Comparison of ENCODE assay signal across 13 cellular contexts in genomic region chr14:55212611-55213010, GRCh38. TPM values are rescaled to one million over a fixed set of nuclear protein-coding genes. Genes with fewer than 3 reads are reported as not detected.
DNase-seq lines count a peak whose midpoint lies in the region; ATAC-seq and TF ChIP-seq lines count a peak whose summit lies in the region.
"Had no signal": no experiment of that assay in that cellular context is flagged by ENCODE, and none has a peak within 500 bp of the region (broad histone marks: within the 10 kb centered on the region; RNA-seq: fewer than 3 reads in every experiment).

No MANE protein-coding gene starts in this region.

- POLR2A ChIA-PET in SK-N-SH (lab: Yijun Ruan, JAX), result no interaction called here
- POLR2A ChIA-PET in CD4-positive, alpha-beta T cell (lab: Charles Lee), result interaction anchor here (1.0 to 1.5 kb wide), 2 partner anchors 58 to 161 kb away, joined by 3 read pairs; partner anchors contain the start of gene MAPK1IP1L

- no peaks in the 10 kb centered on the region for H3F3A ChIP-seq in SK-N-SH (replicated peaks; ENCODE audit: insufficient read depth)

- TF ChIP-seq CTCF in SK-N-SH (IDR thresholded peaks at IDR 0.05) (no peak), type B pancreatic cell (conservative IDR thresholded peaks at IDR 0.05) (no peak), GM20000 (IDR thresholded peaks at IDR 0.05; ENCODE audit: extremely low read depth, missing control alignments) (no peak)
- no peak for TF ChIP-seq CTCF in CD4-positive, alpha-beta T cell (IDR thresholded peaks at IDR 0.05)

- H3K9me3 Mint-ChIP-seq in activated T-helper 17 cell treated with anti-CD3 and anti-CD28 coated beads, Interleukin-2, amount 50 U/mL, for 72 hours, result no peaks in the 10 kb centered on the region
- H3K9me3 Mint-ChIP-seq in type B pancreatic cell, result no peaks in the 10 kb centered on the region
- H3K9me3 Mint-ChIP-seq in CD4-positive, alpha-beta T cell, result no peaks in the 10 kb centered on the region
- H3K9me3 Mint-ChIP-seq: central memory CD8-positive, alpha-beta T cell; T-cell had no signal

- no peaks in the 10 kb centered on the region for H3K27me3 ChIP-seq in SK-N-SH (ENCODE audit: insufficient read depth)
- H3K27me3 ChIP-seq in CD4-positive, alpha-beta T cell (ENCODE audit: control insufficient read depth, insufficient read depth, low read length), result no peaks in the 10 kb centered on the region
- H3K27me3 ChIP-seq: suprapubic skin had no signal

- H3K9me2 ChIP-seq in SK-N-SH, result no peaks in the 10 kb centered on the region

- no peaks in the 10 kb centered on the region for H3K9me3 ChIP-seq in SK-N-SH
- no peaks in the 10 kb centered on the region for H3K9me3 ChIP-seq in CD4-positive, alpha-beta T cell (ENCODE audit: control insufficient read depth, low read length)
- H3K9me3 ChIP-seq: suprapubic skin had no signal

- ATAC-seq in SK-N-SH treated with all-trans-retinoic acid at 6 μM for 48 hours, result no peak
- no peak for ATAC-seq in activated T-helper 17 cell treated with anti-CD3 and anti-CD28 coated beads, Interleukin-2, amount 50 U/mL, for 72 hours (replicated peaks)
- ATAC-seq in CD4-positive, alpha-beta T cell (ENCODE audit: poor library complexity), result no peak

- H2AFZ ChIP-seq in SK-N-SH (ENCODE audit: low read depth), result peak overlapping the region; percentile 81; the same call in 1 of the 2 replicates

- intact Hi-C loops in CD4-positive, alpha-beta T cell (cut with DNase I, micrococcal nuclease), result loop anchor here (1.0 to 10.0 kb wide), 5 partner anchors 142 to 1262 kb away; no protein-coding TSS in a partner anchor

- H3K27me3 Mint-ChIP-seq in activated T-helper 17 cell treated with anti-CD3 and anti-CD28 coated beads, Interleukin-2, amount 50 U/mL, for 72 hours, result no peaks in the 10 kb centered on the region
- no peaks in the 10 kb centered on the region for H3K27me3 Mint-ChIP-seq in type B pancreatic cell
- H3K27me3 Mint-ChIP-seq in CD4-positive, alpha-beta T cell, result no peaks in the 10 kb centered on the region
- H3K27me3 Mint-ChIP-seq: central memory CD8-positive, alpha-beta T cell; T-cell had no signal

- CTCF ChIA-PET in SK-N-SH (lab: Yijun Ruan, JAX), result interaction anchor here (0.6 to 2.3 kb wide), 24 partner anchors 11 to 1262 kb away, joined by 3 to 21 read pairs (median 4); partner anchors contain the start of gene FBXO34
- CTCF ChIA-PET in CD4-positive, alpha-beta T cell (lab: Charles Lee), result interaction anchor here (0.8 to 1.5 kb wide), 3 partner anchors 121 to 216 kb away, joined by 3 to 5 read pairs (median 4); no protein-coding TSS in a partner anchor

- H3K27ac Mint-ChIP-seq in activated T-helper 17 cell treated with anti-CD3 and anti-CD28 coated beads, Interleukin-2, amount 50 U/mL, for 72 hours, result peak overlapping the region; percentile 7
- H3K27ac Mint-ChIP-seq in type B pancreatic cell, result peak overlapping the region; percentile 17
- H3K27ac Mint-ChIP-seq in CD4-positive, alpha-beta T cell, result no peak overlapping the region
- H3K27ac Mint-ChIP-seq: activated CD8-positive, alpha-beta T cell treated with anti-CD3 and anti-CD28 coated beads, Interleukin-2, amount 10 ng/mL, durations not matched to agents 7 days and 5 days had no signal

- no peaks in the 10 kb centered on the region for H3K36me3 ChIP-seq in SK-N-SH (replicated peaks in 1 of 2; ENCODE audit: control insufficient read depth in 1 of 2, insufficient read depth in 2 of 2, low read length in 1 of 2)
- H3K36me3 ChIP-seq: suprapubic skin had no signal

- H3K4me3 ChIP-seq in SK-N-SH (ENCODE audit: low read depth in 2 of 2, low read length in 1 of 2), result no peak overlapping the region
- H3K4me3 ChIP-seq: suprapubic skin had no signal

- DNase-seq in SK-N-SH, result no peak
- peak; percentile 78 for DNase-seq in NCI-H510A (lab: John Stamatoyannopoulos, UW)
- DNase-seq in type B pancreatic cell (ENCODE audit: extremely low spot score, unreplicated experiment), result no peak
- no peak for DNase-seq in stimulated activated CD4-positive, alpha-beta T cell treated with anti-CD3 and anti-CD28 coated beads, Interleukin-4, amount 100 ng/mL, for 1 hour
- no peak for DNase-seq in CD4-positive, alpha-beta T cell
- DNase-seq in GM20000 (ENCODE audit: low spot score), result no peak
- DNase-seq: left colon had no signal

- H3K4me3 Mint-ChIP-seq in activated T-helper 17 cell treated with anti-CD3 and anti-CD28 coated beads, Interleukin-2, amount 50 U/mL, for 72 hours, result no peak overlapping the region
- H3K4me3 Mint-ChIP-seq in type B pancreatic cell, result no peak overlapping the region
- no peak overlapping the region for H3K4me3 Mint-ChIP-seq in CD4-positive, alpha-beta T cell
- H3K4me3 Mint-ChIP-seq: activated CD8-positive, alpha-beta T cell treated with anti-CD3 and anti-CD28 coated beads, Interleukin-2, amount 10 ng/mL, durations not matched to agents 7 days and 5 days; central memory CD8-positive, alpha-beta T cell; T-cell had no signal

- no peak for TF ChIP-seq EP300 in SK-N-SH (IDR thresholded peaks at IDR 0.05; ENCODE audit: borderline replicate concordance in 1 of 2, low read depth in 1 of 2, low read length in 1 of 2)

- no peaks in the 10 kb centered on the region for H3K79me2 ChIP-seq in SK-N-SH (ENCODE audit: insufficient read depth)

- H3K4me2 ChIP-seq in SK-N-SH, result no peak overlapping the region

- TF ChIP-seq RAD21 in SK-N-SH (IDR thresholded peaks at IDR 0.05; ENCODE audit: low read length), result no peak

- H4K20me1 ChIP-seq in SK-N-SH (ENCODE audit: insufficient read depth), result no peaks in the 10 kb centered on the region

- H3K9ac ChIP-seq in SK-N-SH, result no peak overlapping the region

- WGBS in SK-N-SH (ENCODE audit: low lambda C conversion rate), result 70% methylated on average over 11 of the region's 11 CpGs

- H3K27ac ChIP-seq in SK-N-SH (ENCODE audit: low read depth in 2 of 2, low read length in 1 of 2), result no peak overlapping the region
- H3K27ac ChIP-seq in CD4-positive, alpha-beta T cell (ENCODE audit: low read depth, low read length), result no peak overlapping the region
- H3K27ac ChIP-seq: suprapubic skin had no signal

- H3K4me1 ChIP-seq in SK-N-SH (ENCODE audit: control insufficient read depth in 1 of 2, insufficient read depth in 2 of 2, low read depth in 1 of 2, low read length in 1 of 2), result no peaks in the 10 kb centered on the region

- no peaks in the 10 kb centered on the region for H3K4me1 Mint-ChIP-seq in activated T-helper 17 cell treated with anti-CD3 and anti-CD28 coated beads, Interleukin-2, amount 50 U/mL, for 72 hours
- H3K4me1 Mint-ChIP-seq in type B pancreatic cell (ENCODE audit: unreplicated experiment), result peaks cover 5% of the 10 kb centered on the region
- H3K4me1 Mint-ChIP-seq in CD4-positive, alpha-beta T cell (ENCODE audit: low read depth), result peaks cover 5% of the 10 kb centered on the region

- no peaks in the 10 kb centered on the region for H3K36me3 Mint-ChIP-seq in activated T-helper 17 cell treated with anti-CD3 and anti-CD28 coated beads, Interleukin-2, amount 50 U/mL, for 72 hours (ENCODE audit: low read depth)
- no peaks in the 10 kb centered on the region for H3K36me3 Mint-ChIP-seq in type B pancreatic cell
- no peaks in the 10 kb centered on the region for H3K36me3 Mint-ChIP-seq in CD4-positive, alpha-beta T cell (ENCODE audit: low read depth)
- H3K36me3 Mint-ChIP-seq: T-cell had no signal

TF ChIP-seq in SK-N-SH treated with all-trans-retinoic acid at 6 μM for 48 hours, 23 proteins besides CTCF, POLR2A, EP300 and RAD21:
- no peak for TF ChIP-seq ZC3H10 (CRISPR knock-in tag; IDR thresholded peaks at IDR 0.05)
- no peak for TF ChIP-seq SNAI2 (CRISPR knock-in tag; IDR thresholded peaks at IDR 0.05)
- no peak for TF ChIP-seq RARB (CRISPR knock-in tag; IDR thresholded peaks at IDR 0.05)
- TF ChIP-seq GLIS3 (CRISPR knock-in tag; IDR thresholded peaks at IDR 0.05), result no peak
- no peak for TF ChIP-seq ZNF70 (CRISPR knock-in tag; IDR thresholded peaks at IDR 0.05)
- no peak for TF ChIP-seq POU6F1 (CRISPR knock-in tag; IDR thresholded peaks at IDR 0.05; ENCODE audit: borderline replicate concordance, low read depth)
- TF ChIP-seq ARNTL (CRISPR knock-in tag; IDR thresholded peaks at IDR 0.05; ENCODE audit: borderline replicate concordance, low read depth), result no peak
- no peak for TF ChIP-seq ISL1 (CRISPR knock-in tag; IDR thresholded peaks at IDR 0.05)
- TF ChIP-seq ZNF565 (CRISPR knock-in tag; conservative IDR thresholded peaks at IDR 0.05; ENCODE audit: low read depth), result no peak
- no peak for TF ChIP-seq CSDC2 (CRISPR knock-in tag; IDR thresholded peaks at IDR 0.05)

RNA-seq across cellular contexts. Expression of gene DLGAP5, which starts 21.2 kb away (rescaled TPM):
- 6.2 and 6.4 TPM in 2 replicates for polyA plus RNA-seq in SK-N-SH (2012; rRNA removed)
- 8.8 and 11.0 TPM in 2 replicates for polyA plus RNA-seq in SK-N-SH (2012; cell fraction: cytosol; rRNA removed)
- polyA plus RNA-seq in SK-N-SH (2012; cell fraction: nucleus; rRNA removed), result 2.9 and 7.2 TPM in 2 replicates
- total RNA-seq in activated T-helper 17 cell treated with anti-CD3 and anti-CD28 coated beads, Interleukin-2, amount 50 U/mL, for 72 hours, result 100 to 1,000 TPM in 1 of 2 donors, 10 to 100 TPM in 1; 93.8 to 102 TPM
- total RNA-seq in type B pancreatic cell (ENCODE audit: low replicate concordance), result 18.8 and 58.8 TPM in 2 replicates
- under 1 TPM in 1 of 2 experiments, not detected in 1; 0.25 TPM for total RNA-seq in CD4-positive, alpha-beta T cell

RNA-seq across cellular contexts. Expression of gene FBXO34, which starts 58.6 kb away (rescaled TPM):
- polyA plus RNA-seq in SK-N-SH (2012; rRNA removed), result 10.0 and 13.2 TPM in 2 replicates
- 9.3 and 10.9 TPM in 2 replicates for polyA plus RNA-seq in SK-N-SH (2012; cell fraction: cytosol; rRNA removed)
- 17.6 and 23.1 TPM in 2 replicates for polyA plus RNA-seq in SK-N-SH (2012; cell fraction: nucleus; rRNA removed)
- total RNA-seq in activated T-helper 17 cell treated with anti-CD3 and anti-CD28 coated beads, Interleukin-2, amount 50 U/mL, for 72 hours, result 10 to 100 TPM; 16.3 to 30.1 TPM
- 25.2 and 37.2 TPM in 2 replicates for total RNA-seq in type B pancreatic cell (ENCODE audit: low replicate concordance)
- total RNA-seq in CD4-positive, alpha-beta T cell, result 10 to 100 TPM; 28.3 to 29.7 TPM

Comparison
In these comparisons a context has a peak if more than half of its experiments do, and no peak if none do; other contexts are left out.
1. RNA of gene DLGAP5, which starts 21.2 kb away (total RNA-seq): 93.8 to 102 TPM in activated T-helper 17 cell treated with anti-CD3 and anti-CD28 coated beads, Interleukin-2, amount 50 U/mL, for 72 hours and 18.8 to 58.8 TPM in type B pancreatic cell; 0.25 TPM in CD4-positive, alpha-beta T cell; every median in the first group is over 10 times any median in the second.